In genomic region chr18:63979409-63979908, GRCh38 we compare ENCODE assay signal across 8 cellular contexts. TPM values are rescaled to one million over a fixed set of nuclear protein-coding genes. Genes with fewer than 3 reads are reported as not detected.
DNase-seq lines count a peak whose midpoint lies in the region; ATAC-seq and TF ChIP-seq lines count a peak whose summit lies in the region.

No MANE protein-coding gene starts in this region.

- intact Hi-C loops in breast epithelium (cut with DNase I; ENCODE audit: low total_unique reads) (no loop called here), spleen (cut with DNase I; ENCODE audit: low total_unique reads) (no loop called here)

- H3K79me2 ChIP-seq in Karpas-422 (ENCODE audit: low read length), result no peaks in the 10 kb centered on the region

- TF ChIP-seq CTCF in breast epithelium (IDR thresholded peaks at IDR 0.05), result peak; percentile 6 to 70 (median 59)
- TF ChIP-seq CTCF in spleen (IDR thresholded peaks at IDR 0.05 in 8 of 11, conservative IDR thresholded peaks at IDR 0.05 in 3 of 11), result peak; percentile 60 to 88 (median 79)

- H3K4me2 ChIP-seq in Karpas-422 (ENCODE audit: low read depth, low read length, poor library complexity, severe bottlenecking), result peak overlapping the region; percentile 36

- H4K20me1 ChIP-seq in Karpas-422 (ENCODE audit: insufficient read depth, low read depth, low read length), result no peaks in the 10 kb centered on the region

- whole genome bisulfite sequencing in spleen, 5 donors, result 24 to 35% (median 26%) methylated on average over 6 of the region's 6 CpGs

- H3K4me1 ChIP-seq in Karpas-422 (ENCODE audit: low read length), result peaks cover 11% of the 10 kb centered on the region
- H3K4me1 ChIP-seq in breast epithelium, result no peaks in the 10 kb centered on the region
- peaks cover 3 to 77% (median 39%) of the 10 kb centered on the region in 6 donors for H3K4me1 ChIP-seq in spleen

- no peak overlapping the region for H3K4me3 ChIP-seq in Karpas-422 (ENCODE audit: low read length)
- peak overlapping the region in 2 of 3 donors; percentile 12 to 49 for H3K4me3 ChIP-seq in breast epithelium
- H3K4me3 ChIP-seq in spleen, result peak overlapping the region in 1 of 8 donors; percentile 18

- no peaks in the 10 kb centered on the region for H3K27me3 ChIP-seq in Karpas-422 (ENCODE audit: low read length)
- no peaks in the 10 kb centered on the region for H3K27me3 ChIP-seq in breast epithelium
- no peaks in the 10 kb centered on the region for H3K27me3 ChIP-seq in spleen (replicated peaks in 1 of 7)

- H2AFZ ChIP-seq in Karpas-422 (ENCODE audit: low read length), result peak overlapping the region; percentile 36; the same call in 1 of the 2 replicates

- no peaks in the 10 kb centered on the region for H3K9me2 ChIP-seq in Karpas-422 (replicated peaks; ENCODE audit: insufficient read depth, low read length)

- H3K9ac ChIP-seq in Karpas-422 (ENCODE audit: low read length), result no peak overlapping the region

- peak; percentile 69 for ATAC-seq in GM21786 (IDR thresholded peaks at IDR 0.05; ENCODE audit: unreplicated experiment)

- H3K9me3 ChIP-seq in Karpas-422 (ENCODE audit: low read length), result no peaks in the 10 kb centered on the region
- no peaks in the 10 kb centered on the region for H3K9me3 ChIP-seq in breast epithelium
- H3K9me3 ChIP-seq in spleen, result no peaks in the 10 kb centered on the region

- TF ChIP-seq POLR2A in breast epithelium (IDR thresholded peaks at IDR 0.05) (no peak), spleen (IDR thresholded peaks at IDR 0.05) (no peak)

- H3K36me3 ChIP-seq in Karpas-422 (ENCODE audit: insufficient read depth, low read length) (no peaks in the 10 kb centered on the region), breast epithelium (no peaks in the 10 kb centered on the region), spleen (peaks cover 0 to 47% (median 31%) of the 10 kb centered on the region in 6 donors)

- DNase-seq in NCI-H524 (lab: John Stamatoyannopoulos, UW), result peak; percentile 4 to 55
- DNase-seq in NCI-H524 treated with DMSO at 0.1 percent for 48 hours (lab: John Stamatoyannopoulos, UW), result no peak
- peak; percentile 88 for DNase-seq in Karpas-422
- DNase-seq in SHP77 treated with DMSO at 0.1 percent for 48 hours (lab: John Stamatoyannopoulos, UW), result peak; percentile 35
- peak in 1 of 2 donors; percentile 59 for DNase-seq in breast epithelium (ENCODE audit: low spot score in 2 of 2)
- peak; percentile 81 for DNase-seq in islet precursor cell
- DNase-seq in spleen, result no peak

- H3K27ac ChIP-seq in Karpas-422 (ENCODE audit: low read length), result no peak overlapping the region
- H3K27ac ChIP-seq in breast epithelium, result peak overlapping the region; percentile 37 to 50
- peak overlapping the region in 4 of 8 donors; percentile 34 to 54 (median 46) for H3K27ac ChIP-seq in spleen

RNA-seq across cellular contexts. Expression of gene SERPINB8, which starts 9.6 kb away (rescaled TPM):
- total RNA-seq in Karpas-422 (2014; rRNA removed; shearing (Covaris generic); ENCODE audit: low replicate concordance), result 4.0 and 4.1 TPM in 2 replicates
- total RNA-seq in breast epithelium, result 10 to 100 TPM; 13.1 to 16.0 (median 13.5) TPM
- total RNA-seq in spleen, result 10 to 100 TPM; 14.0 to 23.4 (median 15.4) TPM
- 1 to 10 TPM; 4.6 to 5.9 (median 5.3) TPM for polyA plus RNA-seq in spleen

RNA-seq across cellular contexts. Expression of gene HMSD, which starts 30.4 kb away (rescaled TPM):
- total RNA-seq in Karpas-422 (2014; rRNA removed; shearing (Covaris generic); ENCODE audit: low replicate concordance), result not detected in 2 replicates
- under 1 TPM in 1 of 3 donors, not detected in 2; 0.29 TPM for total RNA-seq in breast epithelium
- total RNA-seq in spleen, result 1 to 10 TPM in 3 of 7 donors, under 1 TPM in 1, not detected in 3; 0.23 to 2.2 (median 1.4) TPM
- polyA plus RNA-seq in spleen, result under 1 TPM; 0.48 to 0.62 (median 0.52) TPM

Comparison
In these comparisons a context has a peak if more than half of its experiments do, and no peak if none do; other contexts are left out.
1. DNase-seq: peak in NCI-H524 (2 of 2), Karpas-422 (single experiment), SHP77 treated with DMSO at 0.1 percent for 48 hours (single experiment) and islet precursor cell (single experiment); none in NCI-H524 treated with DMSO at 0.1 percent for 48 hours (single experiment) and spleen (single experiment).